In genomic region chr1:168947039-168947438, GRCh38 we compare ENCODE assay signal across 16 cellular contexts.
"Had no signal": no experiment of that assay in that cellular context is flagged by ENCODE, and none has a peak within 500 bp of the region (broad histone marks: within the 10 kb centered on the region; RNA-seq: fewer than 3 reads in every experiment).

No MANE protein-coding gene starts in this region.

- FAIRE-seq: urothelium cell line had no signal

- ATAC-seq: activated CD8-positive, alpha-beta T cell treated with anti-CD3 and anti-CD28 coated beads for 36 hours; natural killer cell treated with Interleukin-12 subunit alpha and Interleukin-12 subunit beta and Interleukin-15 and Interleukin-18, amount 100 ng/mL, for 72 hours; stimulated activated naive B cell treated with anti-CD40 and anti-IgM and Interleukin-4, amounts not matched to agents 10 μg/mL and 1 μg/mL and 100 μg/mL, for 72 hours had no signal

- H3K36me3 Mint-ChIP-seq: activated naive CD8-positive, alpha-beta T cell treated with anti-CD3 and anti-CD28 coated beads, Interleukin-2, amount 10 ng/mL, durations not matched to agents 7 days and 5 days; natural killer cell treated with Interleukin-12 subunit alpha and Interleukin-12 subunit beta and Interleukin-15 and Interleukin-18, amount 100 ng/mL, for 72 hours; stimulated activated naive B cell treated with anti-CD40 and anti-IgM and Interleukin-4, amounts not matched to agents 10 μg/mL and 1 μg/mL and 100 μg/mL, for 72 hours had no signal

- DNase-seq: activated B cell treated with CpG ODN at 0.5 μM for 24 hours; activated CD4-positive, alpha-beta T cell treated with anti-CD3 and anti-CD28 coated beads for 4 hours; activated CD8-positive, alpha-beta T cell treated with anti-CD3 and anti-CD28 coated beads for 36 hours; activated naive CD4-positive, alpha-beta T cell treated with Interleukin-2 at 50 U/mL for 16 hours; activated naive CD8-positive, alpha-beta T cell treated with anti-CD3 and anti-CD28 coated beads, Interleukin-2, amount 10 ng/mL, durations not matched to agents 7 days and 5 days; activated T-cell treated with anti-CD3 and anti-CD28 coated beads, Interleukin-2, amount 50 U/mL, for 24 hours; amygdala; nucleus accumbens; posterior cingulate gyrus; retina; stimulated activated naive B cell treated with anti-CD40 and anti-IgM and Interleukin-4, amounts not matched to agents 10 μg/mL and 1 μg/mL and 100 μg/mL, for 72 hours; T-helper 9 cell had no signal

- H3K4me3 ChIP-seq: lung had no signal

- H3K9me3 Mint-ChIP-seq: activated B cell treated with CpG ODN at 0.5 μM for 24 hours; activated CD8-positive, alpha-beta T cell treated with anti-CD3 and anti-CD28 coated beads for 36 hours; activated naive CD8-positive, alpha-beta T cell treated with anti-CD3 and anti-CD28 coated beads, Interleukin-2, amount 10 ng/mL, durations not matched to agents 7 days and 5 days; activated T-cell treated with anti-CD3 and anti-CD28 coated beads, Interleukin-2, amount 50 U/mL, for 24 hours; activated T-helper 2 cell treated with anti-CD3 and anti-CD28 coated beads, Interferon-gamma antibody, Interleukin-2, Interleukin-4, amounts not matched to agents 10 μg/mL and 5 μg/mL and 100 μg/mL, durations not matched to agents 14 hours and 24 hours and 36 hours; natural killer cell treated with Interleukin-12 subunit alpha and Interleukin-12 subunit beta and Interleukin-15 and Interleukin-18, amount 100 ng/mL, for 72 hours; stimulated activated naive B cell treated with anti-CD40 and anti-IgM and Interleukin-4, amounts not matched to agents 10 μg/mL and 1 μg/mL and 100 μg/mL, for 72 hours had no signal

- H3K4me1 Mint-ChIP-seq: activated B cell treated with CpG ODN at 0.5 μM for 24 hours; activated naive CD8-positive, alpha-beta T cell treated with anti-CD3 and anti-CD28 coated beads, Interleukin-2, amount 10 ng/mL, durations not matched to agents 7 days and 5 days; stimulated activated naive B cell treated with anti-CD40 and anti-IgM and Interleukin-4, amounts not matched to agents 10 μg/mL and 1 μg/mL and 100 μg/mL, for 72 hours had no signal

- H3K27ac Mint-ChIP-seq: activated B cell treated with CpG ODN at 0.5 μM for 24 hours; activated CD8-positive, alpha-beta T cell treated with anti-CD3 and anti-CD28 coated beads for 36 hours; activated naive CD8-positive, alpha-beta T cell treated with anti-CD3 and anti-CD28 coated beads, Interleukin-2, amount 10 ng/mL, durations not matched to agents 7 days and 5 days; activated T-cell treated with anti-CD3 and anti-CD28 coated beads, Interleukin-2, amount 50 U/mL, for 24 hours; activated T-helper 2 cell treated with anti-CD3 and anti-CD28 coated beads, Interferon-gamma antibody, Interleukin-2, Interleukin-4, amounts not matched to agents 10 μg/mL and 5 μg/mL and 100 μg/mL, durations not matched to agents 14 hours and 24 hours and 36 hours; natural killer cell treated with Interleukin-12 subunit alpha and Interleukin-12 subunit beta and Interleukin-15 and Interleukin-18, amount 100 ng/mL, for 72 hours; stimulated activated naive B cell treated with anti-CD40 and anti-IgM and Interleukin-4, amounts not matched to agents 10 μg/mL and 1 μg/mL and 100 μg/mL, for 72 hours had no signal

- H3K4me3 Mint-ChIP-seq: activated B cell treated with CpG ODN at 0.5 μM for 24 hours; activated CD8-positive, alpha-beta T cell treated with anti-CD3 and anti-CD28 coated beads for 36 hours; activated naive CD8-positive, alpha-beta T cell treated with anti-CD3 and anti-CD28 coated beads, Interleukin-2, amount 10 ng/mL, durations not matched to agents 7 days and 5 days; activated T-cell treated with anti-CD3 and anti-CD28 coated beads, Interleukin-2, amount 50 U/mL, for 24 hours; natural killer cell treated with Interleukin-12 subunit alpha and Interleukin-12 subunit beta and Interleukin-15 and Interleukin-18, amount 100 ng/mL, for 72 hours; stimulated activated naive B cell treated with anti-CD40 and anti-IgM and Interleukin-4, amounts not matched to agents 10 μg/mL and 1 μg/mL and 100 μg/mL, for 72 hours had no signal
